ENCODE assay signal across 1 cellular context in the genomic region with DNA sequence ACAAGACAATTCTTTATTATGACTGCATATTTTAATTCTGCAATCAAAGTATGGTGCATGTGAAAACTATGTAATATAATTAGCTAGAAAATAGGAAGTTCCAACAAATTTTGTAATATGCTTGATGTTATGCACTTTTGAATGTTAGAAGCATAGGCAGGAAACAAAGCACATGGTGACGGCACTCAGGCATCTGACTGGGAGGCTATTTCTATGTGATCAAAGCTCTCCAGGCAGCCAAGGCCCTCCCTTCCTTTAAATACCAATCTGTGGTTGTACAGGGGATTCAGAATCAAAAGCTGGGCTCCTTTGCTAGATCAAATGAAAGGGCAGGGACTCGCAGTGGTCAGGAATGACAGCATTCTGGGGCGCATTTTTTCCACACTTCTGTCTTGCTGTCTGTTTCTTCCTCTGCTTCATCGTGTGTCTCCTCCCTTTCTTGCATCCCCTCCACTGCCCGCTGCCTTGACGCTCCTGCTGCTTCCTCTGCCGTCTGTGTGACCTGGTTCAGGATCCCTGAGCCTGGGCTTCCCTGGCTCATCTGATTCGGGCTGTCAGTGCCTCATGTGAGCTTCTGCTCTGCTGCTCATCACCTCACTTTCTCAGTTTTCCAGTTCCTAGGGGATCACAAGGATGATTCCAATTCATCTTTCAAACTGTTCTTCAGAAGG.
TF ChIP-seq lines count a peak whose summit lies in the region.

No MANE protein-coding gene starts in this region.

TF ChIP-seq in GM23338, 12 proteins besides CTCF, POLR2A, EP300 and RAD21 (continued from another document):
- TF ChIP-seq, protein P1, sequence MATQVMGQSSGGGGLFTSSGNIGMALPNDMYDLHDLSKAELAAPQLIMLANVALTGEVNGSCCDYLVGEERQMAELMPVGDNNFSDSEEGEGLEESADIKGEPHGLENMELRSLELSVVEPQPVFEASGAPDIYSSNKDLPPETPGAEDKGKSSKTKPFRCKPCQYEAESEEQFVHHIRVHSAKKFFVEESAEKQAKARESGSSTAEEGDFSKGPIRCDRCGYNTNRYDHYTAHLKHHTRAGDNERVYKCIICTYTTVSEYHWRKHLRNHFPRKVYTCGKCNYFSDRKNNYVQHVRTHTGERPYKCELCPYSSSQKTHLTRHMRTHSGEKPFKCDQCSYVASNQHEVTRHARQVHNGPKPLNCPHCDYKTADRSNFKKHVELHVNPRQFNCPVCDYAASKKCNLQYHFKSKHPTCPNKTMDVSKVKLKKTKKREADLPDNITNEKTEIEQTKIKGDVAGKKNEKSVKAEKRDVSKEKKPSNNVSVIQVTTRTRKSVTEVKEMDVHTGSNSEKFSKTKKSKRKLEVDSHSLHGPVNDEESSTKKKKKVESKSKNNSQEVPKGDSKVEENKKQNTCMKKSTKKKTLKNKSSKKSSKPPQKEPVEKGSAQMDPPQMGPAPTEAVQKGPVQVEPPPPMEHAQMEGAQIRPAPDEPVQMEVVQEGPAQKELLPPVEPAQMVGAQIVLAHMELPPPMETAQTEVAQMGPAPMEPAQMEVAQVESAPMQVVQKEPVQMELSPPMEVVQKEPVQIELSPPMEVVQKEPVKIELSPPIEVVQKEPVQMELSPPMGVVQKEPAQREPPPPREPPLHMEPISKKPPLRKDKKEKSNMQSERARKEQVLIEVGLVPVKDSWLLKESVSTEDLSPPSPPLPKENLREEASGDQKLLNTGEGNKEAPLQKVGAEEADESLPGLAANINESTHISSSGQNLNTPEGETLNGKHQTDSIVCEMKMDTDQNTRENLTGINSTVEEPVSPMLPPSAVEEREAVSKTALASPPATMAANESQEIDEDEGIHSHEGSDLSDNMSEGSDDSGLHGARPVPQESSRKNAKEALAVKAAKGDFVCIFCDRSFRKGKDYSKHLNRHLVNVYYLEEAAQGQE (IDR thresholded peaks at IDR 0.05; ENCODE audit: unreplicated experiment), result no peak
- no peak for TF ChIP-seq EZH2 (IDR thresholded peaks at IDR 0.05; ENCODE audit: low read depth, unreplicated experiment)
- TF ChIP-seq, protein P2, sequence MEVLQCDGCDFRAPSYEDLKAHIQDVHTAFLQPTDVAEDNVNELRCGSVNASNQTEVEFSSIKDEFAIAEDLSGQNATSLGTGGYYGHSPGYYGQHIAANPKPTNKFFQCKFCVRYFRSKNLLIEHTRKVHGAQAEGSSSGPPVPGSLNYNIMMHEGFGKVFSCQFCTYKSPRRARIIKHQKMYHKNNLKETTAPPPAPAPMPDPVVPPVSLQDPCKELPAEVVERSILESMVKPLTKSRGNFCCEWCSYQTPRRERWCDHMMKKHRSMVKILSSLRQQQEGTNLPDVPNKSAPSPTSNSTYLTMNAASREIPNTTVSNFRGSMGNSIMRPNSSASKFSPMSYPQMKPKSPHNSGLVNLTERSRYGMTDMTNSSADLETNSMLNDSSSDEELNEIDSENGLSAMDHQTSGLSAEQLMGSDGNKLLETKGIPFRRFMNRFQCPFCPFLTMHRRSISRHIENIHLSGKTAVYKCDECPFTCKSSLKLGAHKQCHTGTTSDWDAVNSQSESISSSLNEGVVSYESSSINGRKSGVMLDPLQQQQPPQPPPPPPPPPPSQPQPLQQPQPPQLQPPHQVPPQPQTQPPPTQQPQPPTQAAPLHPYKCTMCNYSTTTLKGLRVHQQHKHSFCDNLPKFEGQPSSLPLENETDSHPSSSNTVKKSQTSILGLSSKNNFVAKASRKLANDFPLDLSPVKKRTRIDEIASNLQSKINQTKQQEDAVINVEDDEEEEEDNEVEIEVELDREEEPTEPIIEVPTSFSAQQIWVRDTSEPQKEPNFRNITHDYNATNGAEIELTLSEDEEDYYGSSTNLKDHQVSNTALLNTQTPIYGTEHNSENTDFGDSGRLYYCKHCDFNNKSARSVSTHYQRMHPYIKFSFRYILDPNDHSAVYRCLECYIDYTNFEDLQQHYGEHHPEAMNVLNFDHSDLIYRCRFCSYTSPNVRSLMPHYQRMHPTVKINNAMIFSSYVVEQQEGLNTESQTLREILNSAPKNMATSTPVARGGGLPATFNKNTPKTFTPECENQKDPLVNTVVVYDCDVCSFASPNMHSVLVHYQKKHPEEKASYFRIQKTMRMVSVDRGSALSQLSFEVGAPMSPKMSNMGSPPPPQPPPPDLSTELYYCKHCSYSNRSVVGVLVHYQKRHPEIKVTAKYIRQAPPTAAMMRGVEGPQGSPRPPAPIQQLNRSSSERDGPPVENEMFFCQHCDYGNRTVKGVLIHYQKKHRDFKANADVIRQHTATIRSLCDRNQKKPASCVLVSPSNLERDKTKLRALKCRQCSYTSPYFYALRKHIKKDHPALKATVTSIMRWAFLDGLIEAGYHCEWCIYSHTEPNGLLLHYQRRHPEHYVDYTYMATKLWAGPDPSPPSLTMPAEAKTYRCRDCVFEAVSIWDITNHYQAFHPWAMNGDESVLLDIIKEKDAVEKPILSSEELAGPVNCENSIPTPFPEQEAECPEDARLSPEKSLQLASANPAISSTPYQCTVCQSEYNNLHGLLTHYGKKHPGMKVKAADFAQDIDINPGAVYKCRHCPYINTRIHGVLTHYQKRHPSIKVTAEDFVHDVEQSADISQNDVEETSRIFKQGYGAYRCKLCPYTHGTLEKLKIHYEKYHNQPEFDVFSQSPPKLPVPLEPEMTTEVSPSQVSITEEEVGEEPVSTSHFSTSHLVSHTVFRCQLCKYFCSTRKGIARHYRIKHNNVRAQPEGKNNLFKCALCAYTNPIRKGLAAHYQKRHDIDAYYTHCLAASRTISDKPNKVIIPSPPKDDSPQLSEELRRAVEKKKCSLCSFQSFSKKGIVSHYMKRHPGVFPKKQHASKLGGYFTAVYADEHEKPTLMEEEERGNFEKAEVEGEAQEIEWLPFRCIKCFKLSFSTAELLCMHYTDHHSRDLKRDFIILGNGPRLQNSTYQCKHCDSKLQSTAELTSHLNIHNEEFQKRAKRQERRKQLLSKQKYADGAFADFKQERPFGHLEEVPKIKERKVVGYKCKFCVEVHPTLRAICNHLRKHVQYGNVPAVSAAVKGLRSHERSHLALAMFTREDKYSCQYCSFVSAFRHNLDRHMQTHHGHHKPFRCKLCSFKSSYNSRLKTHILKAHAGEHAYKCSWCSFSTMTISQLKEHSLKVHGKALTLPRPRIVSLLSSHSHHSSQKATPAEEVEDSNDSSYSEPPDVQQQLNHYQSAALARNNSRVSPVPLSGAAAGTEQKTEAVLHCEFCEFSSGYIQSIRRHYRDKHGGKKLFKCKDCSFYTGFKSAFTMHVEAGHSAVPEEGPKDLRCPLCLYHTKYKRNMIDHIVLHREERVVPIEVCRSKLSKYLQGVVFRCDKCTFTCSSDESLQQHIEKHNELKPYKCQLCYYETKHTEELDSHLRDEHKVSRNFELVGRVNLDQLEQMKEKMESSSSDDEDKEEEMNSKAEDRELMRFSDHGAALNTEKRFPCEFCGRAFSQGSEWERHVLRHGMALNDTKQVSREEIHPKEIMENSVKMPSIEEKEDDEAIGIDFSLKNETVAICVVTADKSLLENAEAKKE (CRISPR knock-in tag; IDR thresholded peaks at IDR 0.05), result no peak
- no peak for TF ChIP-seq EZH2phosphoT487 (IDR thresholded peaks at IDR 0.05; ENCODE audit: unreplicated experiment)
- TF ChIP-seq ZNF114 (CRISPR knock-in tag; IDR thresholded peaks at IDR 0.05), result no peak
